8 cellular contexts compared by ENCODE assay signal in genomic region chr3:58173670-58174472, GRCh38. TPM values are rescaled to one million over a fixed set of nuclear protein-coding genes. Genes with fewer than 3 reads are reported as not detected.
DNase-seq lines count a peak whose midpoint lies in the region; ATAC-seq and TF ChIP-seq lines count a peak whose summit lies in the region.

No MANE protein-coding gene starts in this region.

- no peaks in the 10 kb centered on the region for H3K9me3 Mint-ChIP-seq in memory B cell
- H3K9me3 Mint-ChIP-seq in activated T-helper 1 cell treated with anti-CD3 and anti-CD28 coated beads, Interleukin-12 subunit alpha, Interleukin-12 subunit beta, Interleukin-2, Interleukin-4 antibody, amounts not matched to agents 30 ng/mL and 10 ng/mL and 1 ng/mL, durations not matched to agents 14 hours and 24 hours and 36 hours: no peaks in the 10 kb centered on the region

- H3K9me3 ChIP-seq in body of pancreas: no peaks in the 10 kb centered on the region

- DNase-seq in AG09319 (ENCODE audit: extremely low read depth, low read depth): no peak
- peak; percentile 10 for DNase-seq in NCI-H748 treated with DMSO at 0.1 percent for 48 hours (lab: John Stamatoyannopoulos, UW)
- peak; percentile 87 to 91 (median 88) for DNase-seq in body of pancreas
- DNase-seq in memory B cell (ENCODE audit: low spot score in 2 of 2): no peak
- DNase-seq in H4 (ENCODE audit: low spot score): no peak
- no peak for DNase-seq in occipital lobe (lab: John Stamatoyannopoulos, UW)
- no peak for DNase-seq in activated T-helper 1 cell treated with anti-CD3 and anti-CD28 coated beads, Interleukin-12 subunit alpha, Interleukin-12 subunit beta, Interleukin-2, Interleukin-4 antibody, amounts not matched to agents 30 ng/mL and 10 ng/mL and 1 ng/mL, durations not matched to agents 14 hours and 24 hours and 36 hours (ENCODE audit: low spot score)

- H3K4me3 Mint-ChIP-seq in memory B cell: no peak overlapping the region
- H3K4me3 Mint-ChIP-seq in activated T-helper 1 cell treated with anti-CD3 and anti-CD28 coated beads, Interleukin-12 subunit alpha, Interleukin-12 subunit beta, Interleukin-2, Interleukin-4 antibody, amounts not matched to agents 30 ng/mL and 10 ng/mL and 1 ng/mL, durations not matched to agents 14 hours and 24 hours and 36 hours: no peak overlapping the region

- WGBS in body of pancreas, 2 donors: 33 to 50% methylated on average over 6 to 12 of the region's 12 CpGs

- H3K27ac Mint-ChIP-seq in memory B cell: no peak overlapping the region
- no peak overlapping the region for H3K27ac Mint-ChIP-seq in activated T-helper 1 cell treated with anti-CD3 and anti-CD28 coated beads, Interleukin-12 subunit alpha, Interleukin-12 subunit beta, Interleukin-2, Interleukin-4 antibody, amounts not matched to agents 30 ng/mL and 10 ng/mL and 1 ng/mL, durations not matched to agents 14 hours and 24 hours and 36 hours

- intact Hi-C loops in body of pancreas (cut with DNase I): no loop called here
- intact Hi-C loops in activated T-helper 1 cell treated with anti-CD3 and anti-CD28 coated beads, Interleukin-12 subunit alpha, Interleukin-12 subunit beta, Interleukin-2, Interleukin-4 antibody, amounts not matched to agents 30 ng/mL and 10 ng/mL and 1 ng/mL, durations not matched to agents 14 hours and 24 hours and 36 hours (cut with micrococcal nuclease): no loop called here

- ATAC-seq in GM18907 (IDR thresholded peaks at IDR 0.05; ENCODE audit: unreplicated experiment): peak; percentile 34
- ATAC-seq in body of pancreas: peak; percentile 63
- ATAC-seq in memory B cell (ENCODE audit: low read depth): peak; percentile 30

- peaks cover 59% of the 10 kb centered on the region for H3K4me1 ChIP-seq in body of pancreas

- H3K27me3 ChIP-seq in body of pancreas: no peaks in the 10 kb centered on the region

- H3K36me3 ChIP-seq in body of pancreas (replicated peaks in 1 of 2; ENCODE audit: insufficient read depth in 1 of 2, low read depth in 2 of 2): peaks cover 0 to 9% of the 10 kb centered on the region in 2 donors

- no peaks in the 10 kb centered on the region for H3K27me3 Mint-ChIP-seq in memory B cell
- peaks cover 4% of the 10 kb centered on the region for H3K27me3 Mint-ChIP-seq in activated T-helper 1 cell treated with anti-CD3 and anti-CD28 coated beads, Interleukin-12 subunit alpha, Interleukin-12 subunit beta, Interleukin-2, Interleukin-4 antibody, amounts not matched to agents 30 ng/mL and 10 ng/mL and 1 ng/mL, durations not matched to agents 14 hours and 24 hours and 36 hours (ENCODE audit: insufficient read depth)

- peaks cover 8% of the 10 kb centered on the region for H3K4me1 Mint-ChIP-seq in memory B cell
- H3K4me1 Mint-ChIP-seq in activated T-helper 1 cell treated with anti-CD3 and anti-CD28 coated beads, Interleukin-12 subunit alpha, Interleukin-12 subunit beta, Interleukin-2, Interleukin-4 antibody, amounts not matched to agents 30 ng/mL and 10 ng/mL and 1 ng/mL, durations not matched to agents 14 hours and 24 hours and 36 hours (ENCODE audit: low read depth): peaks cover 10% of the 10 kb centered on the region

- peak; percentile 16 for TF ChIP-seq CTCF in AG09319 (IDR thresholded peaks at IDR 0.05; ENCODE audit: low read depth, low read length)
- peak; percentile 20 to 69 (median 55) for TF ChIP-seq CTCF in body of pancreas (IDR thresholded peaks at IDR 0.05)

- H3K4me3 ChIP-seq in body of pancreas: no peak overlapping the region

- no peak for TF ChIP-seq POLR2A in body of pancreas (IDR thresholded peaks at IDR 0.05)

- H3K36me3 Mint-ChIP-seq in memory B cell: peaks cover 9% of the 10 kb centered on the region
- peaks cover 2% of the 10 kb centered on the region for H3K36me3 Mint-ChIP-seq in activated T-helper 1 cell treated with anti-CD3 and anti-CD28 coated beads, Interleukin-12 subunit alpha, Interleukin-12 subunit beta, Interleukin-2, Interleukin-4 antibody, amounts not matched to agents 30 ng/mL and 10 ng/mL and 1 ng/mL, durations not matched to agents 14 hours and 24 hours and 36 hours (ENCODE audit: low read depth)

- peak overlapping the region; percentile 69 to 83 (median 80) for H3K27ac ChIP-seq in body of pancreas

RNA-seq across cellular contexts. Expression of gene DNASE1L3, which starts 36.9 kb away (rescaled TPM):
- 1 to 10 TPM in 1 of 2 donors, not detected in 1; 2.1 TPM for total RNA-seq in body of pancreas
- total RNA-seq in H4 (2014; rRNA removed; shearing (Covaris generic)): not detected in 2 replicates
- 0.94 TPM for total RNA-seq in occipital lobe
- not detected in 2 replicates for total RNA-seq in activated T-helper 1 cell treated with anti-CD3 and anti-CD28 coated beads, Interleukin-12 subunit alpha, Interleukin-12 subunit beta, Interleukin-2, Interleukin-4 antibody, amounts not matched to agents 30 ng/mL and 10 ng/mL and 1 ng/mL, durations not matched to agents 14 hours and 24 hours and 36 hours

Comparison
In these comparisons a context has a peak if more than half of its experiments do, and no peak if none do; other contexts are left out.
1. DNase-seq: peak in NCI-H748 treated with DMSO at 0.1 percent for 48 hours (single experiment) and body of pancreas (4 of 4); none in AG09319 (single experiment), memory B cell (0 of 2), H4 (single experiment), occipital lobe (single experiment) and activated T-helper 1 cell treated with anti-CD3 and anti-CD28 coated beads, Interleukin-12 subunit alpha, Interleukin-12 subunit beta, Interleukin-2, Interleukin-4 antibody, amounts not matched to agents 30 ng/mL and 10 ng/mL and 1 ng/mL, durations not matched to agents 14 hours and 24 hours and 36 hours (single experiment).
2. Peak in every context shown above with its lines, with median percentiles within 50 percentile points of each other: ATAC-seq.